8 cellular contexts compared by ENCODE assay signal in the genomic region with DNA sequence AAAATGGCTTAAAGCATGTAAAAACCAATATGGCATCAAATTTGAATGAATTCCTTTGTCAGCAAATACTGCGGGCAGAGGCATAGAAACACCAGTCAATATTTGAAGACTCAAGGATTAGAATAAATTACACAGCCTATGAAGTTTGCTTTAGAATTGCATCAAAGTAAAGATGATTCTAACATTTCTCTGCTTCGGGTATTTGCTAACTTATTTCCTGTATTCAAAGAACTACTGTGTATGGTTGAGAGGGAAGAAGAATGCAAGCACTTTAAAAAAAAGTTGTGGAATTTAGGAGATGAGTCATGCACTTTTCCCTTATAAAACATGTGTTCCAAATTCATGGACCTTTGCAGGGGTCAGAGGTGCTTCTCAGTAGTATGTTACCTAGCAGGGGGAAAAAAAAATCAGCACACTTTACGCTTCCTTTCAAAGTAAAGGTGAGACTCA.
DNase-seq lines count a peak whose midpoint lies in the region; ATAC-seq, FAIRE-seq and TF ChIP-seq lines count a peak whose summit lies in the region.

No MANE protein-coding gene starts in this region.

- DNase-seq in GM03348 (ENCODE audit: low spot score) (peak; percentile 71), RKO (ENCODE audit: low spot score) (peak; percentile 19), epithelial cell of esophagus (ENCODE audit: low read depth) (peak; percentile 41), pancreas (no peak), NCI-H510A (lab: John Stamatoyannopoulos, UW) (no peak), DMS153 treated with DMSO at 0.1 percent for 48 hours (lab: John Stamatoyannopoulos, UW; ENCODE audit: unreplicated experiment) (no peak)
- no peak for DNase-seq in activated CD4-positive, CD25-positive, alpha-beta regulatory T cell (lab: John Stamatoyannopoulos, UW)

- intact Hi-C loops in pancreas (cut with DNase I): no loop called here

- 72 to 76% methylated on average over 3 of the region's 3 CpGs for WGBS in pancreas, 2 donors

- no peak for FAIRE-seq in pancreas (lab: Jason Lieb, UNC)

- peak in 3 of 4 donors; percentile 35 to 47 (median 40) for ATAC-seq in pancreas
- no peak for ATAC-seq in GM21825 (IDR thresholded peaks at IDR 0.05; ENCODE audit: unreplicated experiment)

- TF ChIP-seq CTCF in epithelial cell of esophagus (IDR thresholded peaks at IDR 0.05; ENCODE audit: insufficient read depth, low read depth, low read length, missing control alignments) (no peak), pancreas (IDR thresholded peaks at IDR 0.05) (no peak)

- no peaks in the 10 kb centered on the region for H3K27me3 ChIP-seq in pancreas

- no peak overlapping the region for H3K27ac ChIP-seq in pancreas

- no peaks in the 10 kb centered on the region for H3K9me3 ChIP-seq in pancreas

- no peaks in the 10 kb centered on the region for H3K36me3 ChIP-seq in pancreas

- H3K4me3 ChIP-seq in epithelial cell of esophagus (ENCODE audit: low read length): no peak overlapping the region
- H3K4me3 ChIP-seq in pancreas: no peak overlapping the region

- peaks cover 9 to 37% (median 19%) of the 10 kb centered on the region in 3 donors for H3K4me1 ChIP-seq in pancreas

Comparison
In these comparisons a context has a peak if more than half of its experiments do, and no peak if none do; other contexts are left out.
1. DNase-seq: peak in GM03348 (single experiment), RKO (single experiment) and epithelial cell of esophagus (single experiment); none in pancreas (0 of 6), NCI-H510A (single experiment), DMS153 treated with DMSO at 0.1 percent for 48 hours (single experiment) and activated CD4-positive, CD25-positive, alpha-beta regulatory T cell (0 of 4).